Comparison of ENCODE assay signal across 17 cellular contexts in genomic region chr7:47685712-47686376, GRCh38.
"Had no signal": no experiment of that assay in that cellular context is flagged by ENCODE, and none has a peak within 500 bp of the region (broad histone marks: within the 10 kb centered on the region; RNA-seq: fewer than 3 reads in every experiment).

No MANE protein-coding gene starts in this region.

- H3K4me3 Mint-ChIP-seq: activated CD4-positive, alpha-beta T cell treated with anti-CD3 and anti-CD28 coated beads, Interleukin-2, amount 10 ng/mL, durations not matched to agents 24 days and 14 days; activated T-helper 1 cell treated with anti-CD3 and anti-CD28 coated beads, Interleukin-12 subunit alpha, Interleukin-12 subunit beta, Interleukin-2, Interleukin-4 antibody, amounts not matched to agents 30 ng/mL and 10 ng/mL and 1 ng/mL, durations not matched to agents 14 hours and 24 hours and 36 hours; neural crest cell; stimulated activated naive CD8-positive, alpha-beta T cell treated with anti-CD3 and anti-CD28 coated beads, Interleukin-15, Interleukin-2, amounts not matched to agents 100 ng/mL and 50 ng/mL, for 24 hours had no signal

- H3K4me3 ChIP-seq: breast epithelium, psoas muscle, right lobe of liver, upper lobe of left lung had no signal

- ATAC-seq: left ventricle myocardium superior, psoas muscle, right lobe of liver had no signal

- H3K27me3 Mint-ChIP-seq: activated CD4-positive, alpha-beta T cell treated with anti-CD3 and anti-CD28 coated beads, Interleukin-2, amount 10 ng/mL, durations not matched to agents 24 days and 14 days; stimulated activated naive CD8-positive, alpha-beta T cell treated with anti-CD3 and anti-CD28 coated beads, Interleukin-15, Interleukin-2, amounts not matched to agents 100 ng/mL and 50 ng/mL, for 24 hours had no signal

- H3K27me3 ChIP-seq: breast epithelium, right lobe of liver, upper lobe of left lung had no signal

- H3K36me3 ChIP-seq: breast epithelium, right lobe of liver, upper lobe of left lung had no signal

- H3K27ac Mint-ChIP-seq: activated CD4-positive, alpha-beta T cell treated with anti-CD3 and anti-CD28 coated beads, Interleukin-2, amount 10 ng/mL, durations not matched to agents 24 days and 14 days; activated T-helper 1 cell treated with anti-CD3 and anti-CD28 coated beads, Interleukin-12 subunit alpha, Interleukin-12 subunit beta, Interleukin-2, Interleukin-4 antibody, amounts not matched to agents 30 ng/mL and 10 ng/mL and 1 ng/mL, durations not matched to agents 14 hours and 24 hours and 36 hours; stimulated activated naive CD8-positive, alpha-beta T cell treated with anti-CD3 and anti-CD28 coated beads, Interleukin-15, Interleukin-2, amounts not matched to agents 100 ng/mL and 50 ng/mL, for 24 hours had no signal

- DNase-seq: activated CD4-positive, alpha-beta T cell treated with anti-CD3 and anti-CD28 coated beads, Interleukin-2, amount 10 ng/mL, durations not matched to agents 24 days and 14 days; activated CD4-positive, CD25-positive, alpha-beta regulatory T cell; activated CD8-positive, alpha-beta memory T cell treated with anti-CD3 and anti-CD28 coated beads, Interleukin-2, amount 50 U/mL, for 48 hours; anterior cingulate cortex; dermis blood vessel endothelial cell; glutamatergic neuron; hypothalamus; kidney glomerular epithelial cell; left ventricle myocardium superior; psoas muscle; right lobe of liver; SK-N-SH; upper lobe of left lung had no signal

- H3K27ac ChIP-seq: breast epithelium, psoas muscle, right lobe of liver, upper lobe of left lung had no signal

- H3K9me3 Mint-ChIP-seq: activated CD4-positive, alpha-beta T cell treated with anti-CD3 and anti-CD28 coated beads, Interleukin-2, amount 10 ng/mL, durations not matched to agents 24 days and 14 days; activated T-helper 1 cell treated with anti-CD3 and anti-CD28 coated beads, Interleukin-12 subunit alpha, Interleukin-12 subunit beta, Interleukin-2, Interleukin-4 antibody, amounts not matched to agents 30 ng/mL and 10 ng/mL and 1 ng/mL, durations not matched to agents 14 hours and 24 hours and 36 hours; neural crest cell; stimulated activated naive CD8-positive, alpha-beta T cell treated with anti-CD3 and anti-CD28 coated beads, Interleukin-15, Interleukin-2, amounts not matched to agents 100 ng/mL and 50 ng/mL, for 24 hours had no signal
